In genomic region chr20:44633872-44634600, GRCh38 we compare ENCODE assay signal across 16 cellular contexts.
"Had no signal": no experiment of that assay in that cellular context is flagged by ENCODE, and none has a peak within 500 bp of the region (broad histone marks: within the 10 kb centered on the region; RNA-seq: fewer than 3 reads in every experiment).

No MANE protein-coding gene starts in this region.

- H3K9me3 Mint-ChIP-seq: brain; stimulated activated naive B cell treated with anti-CD40 and anti-IgM and Interleukin-4, amounts not matched to agents 10 μg/mL and 1 μg/mL and 100 μg/mL, for 72 hours; T-cell had no signal

- H3K27ac ChIP-seq: left lung, WERI-Rb-1 had no signal

- H3K4me1 ChIP-seq: adrenal gland, left lung had no signal

- DNase-seq: activated CD4-positive, alpha-beta T cell treated with anti-CD3 and anti-CD28 coated beads for 36 hours; activated CD8-positive, alpha-beta memory T cell treated with anti-CD3 and anti-CD28 coated beads, Interleukin-2, amount 50 U/mL, for 48 hours; activated CD8-positive, alpha-beta T cell treated with anti-CD3 and anti-CD28 coated beads, Interleukin-2, amount 10 ng/mL, durations not matched to agents 7 days and 5 days; activated naive CD4-positive, alpha-beta T cell treated with anti-CD3 and anti-CD28 coated beads, Interleukin-2, amount 10 ng/mL, durations not matched to agents 7 days and 5 days; adrenal gland; foreskin fibroblast; mesendoderm; stimulated activated CD4-positive, alpha-beta T cell treated with anti-CD3 and anti-CD28 coated beads, Interleukin-1b, Interleukin-23, amount 100 ng/mL, for 48 hours; stimulated activated naive B cell treated with anti-CD40 and anti-IgM and Interleukin-4, amounts not matched to agents 10 μg/mL and 1 μg/mL and 100 μg/mL, for 72 hours; T-cell; T1000; trophoblast cell; WERI-Rb-1 had no signal

- H3K27ac Mint-ChIP-seq: activated CD4-positive, alpha-beta T cell treated with anti-CD3 and anti-CD28 coated beads for 36 hours; activated naive CD4-positive, alpha-beta T cell treated with anti-CD3 and anti-CD28 coated beads, Interleukin-2, amount 10 ng/mL, durations not matched to agents 7 days and 5 days; stimulated activated naive B cell treated with anti-CD40 and anti-IgM and Interleukin-4, amounts not matched to agents 10 μg/mL and 1 μg/mL and 100 μg/mL, for 72 hours had no signal

- H3K27me3 ChIP-seq: adrenal gland, left lung had no signal

- H3K9me3 ChIP-seq: adrenal gland, left lung had no signal

- H3K36me3 Mint-ChIP-seq: brain had no signal

- H3K4me3 Mint-ChIP-seq: activated CD4-positive, alpha-beta T cell treated with anti-CD3 and anti-CD28 coated beads for 36 hours; activated CD8-positive, alpha-beta T cell treated with anti-CD3 and anti-CD28 coated beads, Interleukin-2, amount 10 ng/mL, durations not matched to agents 7 days and 5 days; activated naive CD4-positive, alpha-beta T cell treated with anti-CD3 and anti-CD28 coated beads, Interleukin-2, amount 10 ng/mL, durations not matched to agents 7 days and 5 days; brain; stimulated activated naive B cell treated with anti-CD40 and anti-IgM and Interleukin-4, amounts not matched to agents 10 μg/mL and 1 μg/mL and 100 μg/mL, for 72 hours; T-cell had no signal

- H3K4me3 ChIP-seq: adrenal gland, left lung had no signal

- H3K27me3 Mint-ChIP-seq: activated CD4-positive, alpha-beta T cell treated with anti-CD3 and anti-CD28 coated beads for 36 hours; activated naive CD4-positive, alpha-beta T cell treated with anti-CD3 and anti-CD28 coated beads, Interleukin-2, amount 10 ng/mL, durations not matched to agents 7 days and 5 days; brain; stimulated activated naive B cell treated with anti-CD40 and anti-IgM and Interleukin-4, amounts not matched to agents 10 μg/mL and 1 μg/mL and 100 μg/mL, for 72 hours; T-cell had no signal

- ATAC-seq: activated CD4-positive, alpha-beta T cell treated with anti-CD3 and anti-CD28 coated beads for 36 hours; activated CD8-positive, alpha-beta T cell treated with anti-CD3 and anti-CD28 coated beads, Interleukin-2, amount 10 ng/mL, durations not matched to agents 7 days and 5 days; esophagus mucosa; left lung; stimulated activated naive B cell treated with anti-CD40 and anti-IgM and Interleukin-4, amounts not matched to agents 10 μg/mL and 1 μg/mL and 100 μg/mL, for 72 hours; T-cell had no signal

- H3K36me3 ChIP-seq: adrenal gland, WERI-Rb-1 had no signal
